ENCODE assay signal across 7 cellular contexts in the genomic region with DNA sequence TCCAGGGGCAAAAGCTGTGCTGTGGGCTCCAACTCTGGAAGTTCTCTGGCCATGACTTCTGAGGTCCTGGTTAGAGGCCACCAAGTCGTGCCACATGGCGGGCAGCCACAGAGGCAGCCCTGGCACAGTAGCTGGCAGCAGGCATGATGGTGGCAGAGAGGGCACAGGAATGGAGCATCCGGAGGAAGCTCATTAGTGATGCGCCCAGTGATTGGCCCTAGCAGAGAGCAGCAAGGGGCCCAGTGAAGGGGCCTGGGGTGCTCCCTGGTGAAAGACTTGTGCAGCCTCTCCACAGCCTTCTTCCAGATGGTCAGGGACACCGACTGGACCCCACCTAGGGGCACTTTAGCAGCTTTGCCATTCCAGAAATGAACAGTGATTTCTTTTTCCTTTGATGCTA. TPM values are rescaled to one million over a fixed set of nuclear protein-coding genes. Genes with fewer than 3 reads are reported as not detected.
"Had no signal": no experiment of that assay in that cellular context is flagged by ENCODE, and none has a peak within 500 bp of the region (broad histone marks: within the 10 kb centered on the region; RNA-seq: fewer than 3 reads in every experiment).

No MANE protein-coding gene starts in this region.

- H3K27ac Mint-ChIP-seq: GM23338, H9 had no signal

- H3K4me3 ChIP-seq: GM23338, K562 had no signal

- ATAC-seq: GM23338, K562 had no signal

- H3K4me3 Mint-ChIP-seq: GM23338, H9 had no signal

- H3K4me2 ChIP-seq: GM23338 had no signal

- DNase-seq: H9, HCEC 1CT, IMR-90 had no signal

- H3K9me3 Mint-ChIP-seq: GM23338, H9 had no signal

- H3K4me1 Mint-ChIP-seq: GM23338 had no signal

- H2AFZ ChIP-seq: GM23338 had no signal

RNA-seq across cellular contexts. Expression of a gene that starts 7.0 kb away (rescaled TPM):
- total RNA-seq: GM23338, H1, HT-29, IMR-90, K562 had no signal
- polyA plus RNA-seq: GM23338, IMR-90, K562 had no signal

RNA-seq across cellular contexts. Expression of a gene that starts 17.1 kb away (rescaled TPM):
- total RNA-seq: GM23338, H1, H9, HT-29, IMR-90, K562 had no signal
- polyA plus RNA-seq: GM23338, H1, IMR-90, K562 had no signal
